ENCODE assay signal across 16 cellular contexts in the genomic region with DNA sequence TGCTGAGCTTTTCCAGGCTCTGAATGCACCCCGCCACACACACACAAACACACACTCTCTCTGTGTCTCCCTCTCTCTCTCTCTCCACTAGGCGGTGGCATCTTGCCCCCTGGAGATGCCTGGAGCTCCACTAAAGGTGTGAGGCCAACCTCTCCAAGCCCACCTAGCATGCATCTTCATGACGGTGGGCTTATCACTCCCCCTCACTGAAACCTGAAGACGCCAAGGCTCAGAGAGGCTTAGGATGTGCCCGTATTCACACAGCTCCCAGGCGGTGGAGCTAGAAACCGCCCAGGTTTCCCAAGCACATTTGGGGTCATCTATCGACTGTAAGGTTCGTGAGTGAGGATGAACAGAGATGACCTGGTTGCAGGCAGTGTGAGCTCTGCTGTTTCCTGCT. TPM values are rescaled to one million over a fixed set of nuclear protein-coding genes. Genes with fewer than 3 reads are reported as not detected.
DNase-seq lines count a peak whose midpoint lies in the region; ATAC-seq and TF ChIP-seq lines count a peak whose summit lies in the region.
"Had no signal": no experiment of that assay in that cellular context is flagged by ENCODE, and none has a peak within 500 bp of the region (broad histone marks: within the 10 kb centered on the region; RNA-seq: fewer than 3 reads in every experiment).

No MANE protein-coding gene starts in this region.

- WGBS in esophagus muscularis mucosa = 66% methylated on average over 9 of the region's 9 CpGs

- DNase-seq in activated effector memory CD4-positive, alpha-beta T cell treated with anti-CD3 and anti-CD28 coated beads, Interleukin-2, amount 50 U/mL, for 16 hours = peak; percentile 24
- DNase-seq in activated effector memory CD4-positive, alpha-beta T cell treated with Interleukin-2 at 50 U/mL for 16 hours = no peak
- DNase-seq in immature natural killer cell (no peak), osteocyte (ENCODE audit: extremely low spot score, unreplicated experiment) (peak; percentile 62), esophagus muscularis mucosa (ENCODE audit: extremely low spot score) (no peak)
- DNase-seq: 8988T; ACHN; C1 segment of cervical spinal cord; CD4-positive, alpha-beta T cell; DMS79; GOT3; HCEC 1CT had no signal

- CTCF ChIA-PET in HEK293 (lab: Yijun Ruan, JAX) = interaction anchor here (1.0 to 1.2 kb wide), 2 partner anchors 30 to 75 kb away, joined by 3 read pairs; no protein-coding TSS in a partner anchor

- peaks cover 0 to 4% (median 0%) of the 10 kb centered on the region in 3 donors for H3K36me3 Mint-ChIP-seq in immature natural killer cell
- H3K36me3 Mint-ChIP-seq in osteocyte (ENCODE audit: unreplicated experiment) = no peaks in the 10 kb centered on the region

- H3K9me3 Mint-ChIP-seq in immature natural killer cell (no peaks in the 10 kb centered on the region), osteocyte (ENCODE audit: unreplicated experiment) (peaks cover 4% of the 10 kb centered on the region)

- peaks cover 0 to 28% (median 0%) of the 10 kb centered on the region in 4 donors for H3K27me3 ChIP-seq in esophagus muscularis mucosa

- TF ChIP-seq CTCF in HEK293 (tag by site-specific recombination; IDR thresholded peaks at IDR 0.05) = no peak
- TF ChIP-seq CTCF in osteocyte (IDR thresholded peaks at IDR 0.05) = no peak
- TF ChIP-seq CTCF in esophagus muscularis mucosa (IDR thresholded peaks at IDR 0.05) = no peak

- H3K4me3 ChIP-seq in HEK293 (ENCODE audit: low read depth, low read length) = no peak overlapping the region
- no peak overlapping the region for H3K4me3 ChIP-seq in esophagus muscularis mucosa

- ATAC-seq in HG02852 (IDR thresholded peaks at IDR 0.05; ENCODE audit: unreplicated experiment) (no peak), GM19467 (IDR thresholded peaks at IDR 0.05; ENCODE audit: unreplicated experiment) (no peak)

- intact Hi-C loops in esophagus muscularis mucosa (cut with DNase I) = no loop called here

- no peak overlapping the region for H3K27ac ChIP-seq in HEK293 (ENCODE audit: extremely low read depth, low read depth, low read length)
- no peak overlapping the region for H3K27ac ChIP-seq in esophagus muscularis mucosa (replicated peaks in 1 of 4)

- H3K9me3 ChIP-seq in HEK293 (ENCODE audit: control insufficient read depth, insufficient read depth, low read depth, low read length) = no peaks in the 10 kb centered on the region
- peaks cover 0 to 14% (median 6%) of the 10 kb centered on the region in 4 donors for H3K9me3 ChIP-seq in esophagus muscularis mucosa

- H3K4me3 Mint-ChIP-seq in immature natural killer cell (peak overlapping the region; percentile 66 to 77 (median 71)), osteocyte (ENCODE audit: unreplicated experiment) (no peak overlapping the region)
- H3K4me3 Mint-ChIP-seq: CD4-positive, alpha-beta T cell; IgD-negative memory B cell had no signal

- H3K4me1 Mint-ChIP-seq in immature natural killer cell (peaks cover 52 to 60% of the 10 kb centered on the region in 2 donors), osteocyte (ENCODE audit: unreplicated experiment) (no peaks in the 10 kb centered on the region)
- H3K4me1 Mint-ChIP-seq: IgD-negative memory B cell had no signal

- no peak for TF ChIP-seq EP300 in esophagus muscularis mucosa (IDR thresholded peaks at IDR 0.05)

- H3K4me1 ChIP-seq in HEK293 (ENCODE audit: control insufficient read depth, insufficient read depth, low read length) = no peaks in the 10 kb centered on the region
- no peaks in the 10 kb centered on the region for H3K4me1 ChIP-seq in esophagus muscularis mucosa

- H3K27ac Mint-ChIP-seq in immature natural killer cell = peak overlapping the region in 3 of 6 donors; percentile 32 to 85 (median 61)
- H3K27ac Mint-ChIP-seq in osteocyte (ENCODE audit: unreplicated experiment) = no peak overlapping the region
- H3K27ac Mint-ChIP-seq: CD4-positive, alpha-beta T cell; IgD-negative memory B cell had no signal

- POLR2A ChIA-PET in HEK293 (lab: Yijun Ruan, JAX) = interaction anchor here (0.5 kb wide), 1 partner anchor 101 kb away, joined by 3 read pairs; no protein-coding TSS in a partner anchor

- peaks cover 0 to 15% (median 4%) of the 10 kb centered on the region in 3 donors for H3K27me3 Mint-ChIP-seq in immature natural killer cell (ENCODE audit: low read depth in 3 of 3)
- H3K27me3 Mint-ChIP-seq in osteocyte (ENCODE audit: unreplicated experiment) = peaks cover 5% of the 10 kb centered on the region
- H3K27me3 Mint-ChIP-seq: IgD-negative memory B cell had no signal

- TF ChIP-seq POLR2A in esophagus muscularis mucosa (IDR thresholded peaks at IDR 0.05; ENCODE audit: low read depth) = no peak

- H3K36me3 ChIP-seq in HEK293 (ENCODE audit: control insufficient read depth in 2 of 2, insufficient read depth in 1 of 2, low read length in 2 of 2) = no peaks in the 10 kb centered on the region
- H3K36me3 ChIP-seq in esophagus muscularis mucosa = no peaks in the 10 kb centered on the region

TF ChIP-seq in HEK293, 187 proteins besides CTCF, POLR2A, EP300 and RAD21:
- TF ChIP-seq, protein P1, sequence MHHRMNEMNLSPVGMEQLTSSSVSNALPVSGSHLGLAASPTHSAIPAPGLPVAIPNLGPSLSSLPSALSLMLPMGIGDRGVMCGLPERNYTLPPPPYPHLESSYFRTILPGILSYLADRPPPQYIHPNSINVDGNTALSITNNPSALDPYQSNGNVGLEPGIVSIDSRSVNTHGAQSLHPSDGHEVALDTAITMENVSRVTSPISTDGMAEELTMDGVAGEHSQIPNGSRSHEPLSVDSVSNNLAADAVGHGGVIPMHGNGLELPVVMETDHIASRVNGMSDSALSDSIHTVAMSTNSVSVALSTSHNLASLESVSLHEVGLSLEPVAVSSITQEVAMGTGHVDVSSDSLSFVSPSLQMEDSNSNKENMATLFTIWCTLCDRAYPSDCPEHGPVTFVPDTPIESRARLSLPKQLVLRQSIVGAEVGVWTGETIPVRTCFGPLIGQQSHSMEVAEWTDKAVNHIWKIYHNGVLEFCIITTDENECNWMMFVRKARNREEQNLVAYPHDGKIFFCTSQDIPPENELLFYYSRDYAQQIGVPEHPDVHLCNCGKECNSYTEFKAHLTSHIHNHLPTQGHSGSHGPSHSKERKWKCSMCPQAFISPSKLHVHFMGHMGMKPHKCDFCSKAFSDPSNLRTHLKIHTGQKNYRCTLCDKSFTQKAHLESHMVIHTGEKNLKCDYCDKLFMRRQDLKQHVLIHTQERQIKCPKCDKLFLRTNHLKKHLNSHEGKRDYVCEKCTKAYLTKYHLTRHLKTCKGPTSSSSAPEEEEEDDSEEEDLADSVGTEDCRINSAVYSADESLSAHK (tag by site-specific recombination; IDR thresholded peaks at IDR 0.05) = 0 out of 2 replicates have a peak, but pooled peaks have one; percentile 38
- TF ChIP-seq ZNF514 (tag by site-specific recombination; IDR thresholded peaks at IDR 0.05) (no peak), ZNF549 (tag by site-specific recombination; IDR thresholded peaks at IDR 0.05) (no peak)
TF ChIP-seq in HEK293: peak in this region for 1.

RNA-seq across cellular contexts. Expression of gene BCL11B, which starts 42.6 kb away (rescaled TPM):
- 1 to 10 TPM in 2 of 3 donors, under 1 TPM in 1; 0.75 to 3.1 (median 1.0) TPM for polyA plus RNA-seq in immature natural killer cell
- total RNA-seq in osteocyte = 0.16 and 0.18 TPM in 2 replicates
- under 1 TPM; 0.34 to 0.65 (median 0.46) TPM for total RNA-seq in esophagus muscularis mucosa

Comparison
In these comparisons a context has a peak if more than half of its experiments do, and no peak if none do; other contexts are left out.
1. DNase-seq: peak in activated effector memory CD4-positive, alpha-beta T cell treated with anti-CD3 and anti-CD28 coated beads, Interleukin-2, amount 50 U/mL, for 16 hours (single experiment) and osteocyte (single experiment); none in activated effector memory CD4-positive, alpha-beta T cell treated with Interleukin-2 at 50 U/mL for 16 hours (single experiment), immature natural killer cell (0 of 3) and esophagus muscularis mucosa (single experiment).